Comparison of ENCODE assay signal across 27 cellular contexts in genomic region chrX:4762196-4762595, GRCh38.
"Had no signal": no experiment of that assay in that cellular context is flagged by ENCODE, and none has a peak within 500 bp of the region (broad histone marks: within the 10 kb centered on the region; RNA-seq: fewer than 3 reads in every experiment).

No MANE protein-coding gene starts in this region.

- FAIRE-seq: islet of Langerhans, urothelium cell line had no signal

- H3K4me3 ChIP-seq: dorsolateral prefrontal cortex, gastroesophageal sphincter, heart left ventricle, hepatocyte, left lung, mucosa of descending colon, pancreas, right lobe of liver, smooth muscle cell, thoracic aorta, tibial nerve, upper lobe of left lung had no signal

- ATAC-seq: foreskin keratinocyte; gastroesophageal sphincter; heart left ventricle; left cardiac atrium; left lung; mucosa of descending colon; natural killer cell treated with Interleukin-12 subunit alpha and Interleukin-12 subunit beta and Interleukin-15 and Interleukin-18, amount 100 ng/mL, for 72 hours; pancreas; right lobe of liver; stimulated activated effector memory CD8-positive, alpha-beta T cell treated with anti-CD3 and anti-CD28 coated beads, Interleukin-12 subunit alpha, Interleukin-12 subunit beta, amount 100 ng/mL, for 72 hours; stimulated activated naive CD8-positive, alpha-beta T cell treated with anti-CD3 and anti-CD28 coated beads, Interleukin-15, Interleukin-2, amounts not matched to agents 100 U/mL and 50 U/mL, for 24 hours had no signal

- H3K79me2 ChIP-seq: hepatocyte had no signal

- H3K4me1 ChIP-seq: foreskin keratinocyte, gastroesophageal sphincter, heart left ventricle, left lung, pancreas, right lobe of liver, tibial nerve, upper lobe of left lung had no signal

- DNase-seq: dorsolateral prefrontal cortex; effector CD4-positive, alpha-beta T cell; foreskin keratinocyte; heart left ventricle; left cardiac atrium; left lung; mesenchymal stem cell; mucosa of descending colon; naive B cell; pancreas; retina; right lobe of liver; stimulated activated CD4-positive, alpha-beta T cell treated with anti-CD3 and anti-CD28 coated beads, Interleukin-12 subunit alpha, Interleukin-12 subunit beta, amount 100 ng/mL, for 4 hours; stimulated activated CD4-positive, alpha-beta T cell treated with anti-CD3 and anti-CD28 coated beads, Interleukin-1b, Interleukin-23, amount 100 ng/mL, for 48 hours; stimulated activated CD4-positive, alpha-beta T cell treated with anti-CD3 and anti-CD28 coated beads, Interleukin-4, amount 100 ng/mL, for 1 hour; stimulated activated naive CD8-positive, alpha-beta T cell treated with anti-CD3 and anti-CD28 coated beads, Interleukin-15, Interleukin-2, amounts not matched to agents 100 U/mL and 50 U/mL, for 24 hours; upper lobe of left lung had no signal

- H2AFZ ChIP-seq: hepatocyte had no signal

- H3K27ac ChIP-seq: dorsolateral prefrontal cortex, foreskin keratinocyte, gastroesophageal sphincter, heart left ventricle, hepatocyte, left lung, neutrophil, pancreas, right lobe of liver, thoracic aorta, tibial nerve, upper lobe of left lung had no signal

- H3K27me3 ChIP-seq: foreskin keratinocyte, gastroesophageal sphincter, heart left ventricle, hepatocyte, left lung, neutrophil, pancreas, right lobe of liver, tibial nerve, upper lobe of left lung had no signal

- H3K4me2 ChIP-seq: hepatocyte, smooth muscle cell had no signal

- H3K36me3 ChIP-seq: gastroesophageal sphincter, heart left ventricle, left lung, neutrophil, pancreas, right lobe of liver, thoracic aorta, tibial nerve, upper lobe of left lung had no signal

- H3K9me3 ChIP-seq: gastroesophageal sphincter, heart left ventricle, left lung, mucosa of descending colon, neutrophil, pancreas, right lobe of liver, thoracic aorta, tibial nerve, upper lobe of left lung had no signal
